10 cellular contexts compared by ENCODE assay signal in genomic region chr4:78566834-78567501, GRCh38. TPM values are rescaled to one million over a fixed set of nuclear protein-coding genes. Genes with fewer than 3 reads are reported as not detected.
DNase-seq lines count a peak whose midpoint lies in the region; ATAC-seq, FAIRE-seq and TF ChIP-seq lines count a peak whose summit lies in the region.
"Had no signal": no experiment of that assay in that cellular context is flagged by ENCODE, and none has a peak within 500 bp of the region (broad histone marks: within the 10 kb centered on the region; RNA-seq: fewer than 3 reads in every experiment).

No MANE protein-coding gene starts in this region.

- ATAC-seq in GM21619 (IDR thresholded peaks at IDR 0.05; ENCODE audit: unreplicated experiment): peak; percentile 72
- ATAC-seq in HG03457 (IDR thresholded peaks at IDR 0.05; ENCODE audit: unreplicated experiment): peak; percentile 90
- no peak for ATAC-seq in foreskin keratinocyte

- TF ChIP-seq CTCF in foreskin keratinocyte (conservative IDR thresholded peaks at IDR 0.05): no peak

- H3K4me3 Mint-ChIP-seq in immature natural killer cell: no peak overlapping the region
- H3K4me3 Mint-ChIP-seq: CD14-positive monocyte had no signal

- no peaks in the 10 kb centered on the region for H3K36me3 Mint-ChIP-seq in immature natural killer cell
- H3K36me3 Mint-ChIP-seq: CD14-positive monocyte had no signal

- H3K4me1 Mint-ChIP-seq in immature natural killer cell: no peaks in the 10 kb centered on the region
- H3K4me1 Mint-ChIP-seq: CD14-positive monocyte had no signal

- peaks cover 63% of the 10 kb centered on the region for H3K4me1 ChIP-seq in foreskin keratinocyte

- H3K27me3 Mint-ChIP-seq in immature natural killer cell (ENCODE audit: low read depth in 3 of 3): peaks cover 0 to 5% (median 2%) of the 10 kb centered on the region in 3 donors

- no peak overlapping the region for H3K27ac Mint-ChIP-seq in immature natural killer cell
- H3K27ac Mint-ChIP-seq: CD14-positive monocyte had no signal

- in situ Hi-C loops in KBM-7 (cut with MboI; ENCODE audit: low pct_unique_long_range_greater_than_20kb, low sequenced_read_pairs): no loop called here

- H3K27me3 ChIP-seq in foreskin keratinocyte: no peaks in the 10 kb centered on the region

- H3K27ac ChIP-seq in foreskin keratinocyte: peak overlapping the region; percentile 12

- DNase-seq in GM18507 (ENCODE audit: extremely low spot score, insufficient read length, low read depth) (no peak), foreskin keratinocyte (no peak), KBM-7 (no peak), GOT3 (lab: John Stamatoyannopoulos, UW) (no peak), immature natural killer cell (no peak)
- DNase-seq in NK-92 treated with Interleukin-12 subunit alpha and Interleukin-12 subunit beta, amount 100 ng/mL, for 24 hours (lab: John Stamatoyannopoulos, UW): no peak
- DNase-seq: SHP77 had no signal

- H3K9me3 Mint-ChIP-seq in immature natural killer cell: no peaks in the 10 kb centered on the region

- peak; percentile 72 for FAIRE-seq in GM18507 (lab: Jason Lieb, UNC)

RNA-seq across cellular contexts. Expression of gene ANXA3, which starts 15.4 kb away (rescaled TPM):
- total RNA-seq in foreskin keratinocyte: 407 and 415 TPM in 2 replicates
- polyA plus RNA-seq in foreskin keratinocyte (361 and 377 TPM in 2 replicates), immature natural killer cell (not detected)

Comparison
In these comparisons a context has a peak if more than half of its experiments do, and no peak if none do; other contexts are left out.
1. RNA of gene ANXA3, which starts 15.4 kb away (polyA plus RNA-seq): 361 to 377 TPM in foreskin keratinocyte; not detected in immature natural killer cell; every median in the first group is over 100 times any median in the second.